Comparison of ENCODE assay signal across 26 cellular contexts in the genomic region with DNA sequence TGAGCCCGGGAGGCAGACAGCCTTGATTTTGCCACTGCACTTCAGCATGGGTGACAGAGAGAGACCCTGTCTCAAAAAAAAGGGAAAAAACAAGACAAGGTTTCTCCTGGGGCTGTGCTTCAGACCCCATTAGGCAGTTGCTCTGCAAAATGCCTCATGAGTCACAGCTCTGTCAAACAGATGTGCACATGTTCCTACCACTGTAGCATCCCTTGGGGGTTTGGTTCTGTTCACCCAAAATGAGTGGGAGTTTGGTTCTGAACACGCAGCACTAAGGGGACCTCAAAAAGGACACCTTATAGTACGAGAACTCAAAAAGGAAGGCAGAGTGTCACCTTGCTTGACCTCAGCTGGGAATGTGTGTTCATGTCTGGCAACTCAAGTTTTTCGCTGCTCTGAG.
"Had no signal": no experiment of that assay in that cellular context is flagged by ENCODE, and none has a peak within 500 bp of the region (broad histone marks: within the 10 kb centered on the region; RNA-seq: fewer than 3 reads in every experiment).

No MANE protein-coding gene starts in this region.

- H3K27me3 Mint-ChIP-seq: stimulated activated naive CD8-positive, alpha-beta T cell treated with anti-CD3 and anti-CD28 coated beads, Interleukin-15, Interleukin-2, amounts not matched to agents 100 ng/mL and 50 ng/mL, for 24 hours had no signal

- H3K27me3 ChIP-seq: foreskin keratinocyte, hepatocyte, neural progenitor cell, pancreas, upper lobe of left lung, vagina had no signal

- H3K9me3 Mint-ChIP-seq: natural killer cell treated with Interleukin-12 subunit alpha and Interleukin-12 subunit beta and Interleukin-15 and Interleukin-18, amount 100 ng/mL, for 72 hours; stimulated activated naive CD8-positive, alpha-beta T cell treated with anti-CD3 and anti-CD28 coated beads, Interleukin-15, Interleukin-2, amounts not matched to agents 100 ng/mL and 50 ng/mL, for 24 hours had no signal

- H3K36me3 ChIP-seq: left ventricle myocardium inferior, neural progenitor cell, pancreas, tibial artery, upper lobe of left lung, vagina had no signal

- H3K9ac ChIP-seq: neural progenitor cell had no signal

- DNase-seq: cortex of kidney; dorsolateral prefrontal cortex; effector CD8-positive, alpha-beta T cell; foreskin keratinocyte; head of caudate nucleus; kidney; left cardiac atrium; left ventricle myocardium inferior; mesenchymal stem cell; midbrain; nucleus accumbens; pancreas; right cardiac atrium; small intestine; stimulated activated CD4-positive, alpha-beta T cell treated with anti-CD3 and anti-CD28 coated beads, Interleukin-12 subunit alpha, Interleukin-12 subunit beta, amount 100 ng/mL, for 4 hours; stimulated activated CD4-positive, alpha-beta T cell treated with anti-CD3 and anti-CD28 coated beads, Interleukin-2, amount 100 ng/mL, for 48 hours; tibial artery; upper lobe of left lung had no signal

- H3K4me3 Mint-ChIP-seq: natural killer cell treated with Interleukin-12 subunit alpha and Interleukin-12 subunit beta and Interleukin-15 and Interleukin-18, amount 100 ng/mL, for 72 hours; neural progenitor cell; stimulated activated naive CD8-positive, alpha-beta T cell treated with anti-CD3 and anti-CD28 coated beads, Interleukin-15, Interleukin-2, amounts not matched to agents 100 ng/mL and 50 ng/mL, for 24 hours had no signal

- H3K36me3 Mint-ChIP-seq: natural killer cell treated with Interleukin-12 subunit alpha and Interleukin-12 subunit beta and Interleukin-15 and Interleukin-18, amount 100 ng/mL, for 72 hours; neural progenitor cell had no signal

- H3K9me3 ChIP-seq: pancreas, tibial artery, upper lobe of left lung, vagina had no signal

- H3K4me2 ChIP-seq: hepatocyte, neural progenitor cell had no signal

- H3K27ac Mint-ChIP-seq: natural killer cell treated with Interleukin-12 subunit alpha and Interleukin-12 subunit beta and Interleukin-15 and Interleukin-18, amount 100 ng/mL, for 72 hours; neural progenitor cell; progenitor cell of endocrine pancreas; stimulated activated naive CD8-positive, alpha-beta T cell treated with anti-CD3 and anti-CD28 coated beads, Interleukin-15, Interleukin-2, amounts not matched to agents 100 ng/mL and 50 ng/mL, for 24 hours had no signal

- H3K4me1 ChIP-seq: foreskin keratinocyte, neural progenitor cell, tibial artery, vagina had no signal

- H3K79me2 ChIP-seq: hepatocyte had no signal

- ATAC-seq: esophagus mucosa; foreskin keratinocyte; left cardiac atrium; natural killer cell treated with Interleukin-12 subunit alpha and Interleukin-12 subunit beta and Interleukin-15 and Interleukin-18, amount 100 ng/mL, for 72 hours; pancreas; right cardiac atrium had no signal

- H3K27ac ChIP-seq: dorsolateral prefrontal cortex, foreskin keratinocyte, hepatocyte, neural progenitor cell, pancreas, tibial artery, vagina had no signal

- H2AFZ ChIP-seq: hepatocyte, neural progenitor cell had no signal

- H3K4me3 ChIP-seq: dorsolateral prefrontal cortex, hepatocyte, left ventricle myocardium inferior, lung, neural progenitor cell, pancreas, tibial artery, upper lobe of left lung, vagina had no signal
